24 cellular contexts compared by ENCODE assay signal in genomic region chr2:2645162-2645855, GRCh38.
"Had no signal": no experiment of that assay in that cellular context is flagged by ENCODE, and none has a peak within 500 bp of the region (broad histone marks: within the 10 kb centered on the region; RNA-seq: fewer than 3 reads in every experiment).

No MANE protein-coding gene starts in this region.

- H3K4me3 Mint-ChIP-seq: activated B cell treated with CpG ODN at 0.5 μM for 24 hours; activated CD4-positive, alpha-beta memory T cell treated with anti-CD3 and anti-CD28 coated beads for 36 hours; central memory CD8-positive, alpha-beta T cell; effector memory CD8-positive, alpha-beta T cell; neural crest cell had no signal

- H3K79me2 ChIP-seq: hepatocyte had no signal

- H3K36me3 Mint-ChIP-seq: activated CD4-positive, alpha-beta memory T cell treated with anti-CD3 and anti-CD28 coated beads for 36 hours; activated naive CD4-positive, alpha-beta T cell treated with anti-CD3 and anti-CD28 coated beads, Interleukin-2, amount 10 ng/mL, durations not matched to agents 7 days and 5 days had no signal

- H3K9me3 ChIP-seq: adrenal gland, ascending aorta, colonic mucosa, thyroid gland had no signal

- H3K27me3 Mint-ChIP-seq: activated B cell treated with CpG ODN at 0.5 μM for 24 hours; activated CD4-positive, alpha-beta memory T cell treated with anti-CD3 and anti-CD28 coated beads for 36 hours; central memory CD8-positive, alpha-beta T cell had no signal

- H2AFZ ChIP-seq: hepatocyte had no signal

- H3K27me3 ChIP-seq: adrenal gland, ascending aorta, brain microvascular endothelial cell, colonic mucosa, hepatocyte, thyroid gland had no signal

- DNase-seq: activated B cell treated with CpG ODN at 0.5 μM for 24 hours; activated CD4-positive, alpha-beta memory T cell treated with anti-CD3 and anti-CD28 coated beads for 36 hours; activated CD4-positive, alpha-beta T cell treated with anti-CD3 and anti-CD28 coated beads for 4 hours; activated effector memory CD4-positive, alpha-beta T cell treated with anti-CD3 and anti-CD28 coated beads, Interleukin-2, amount 50 U/mL, for 16 hours; activated naive CD4-positive, alpha-beta T cell treated with anti-CD3 and anti-CD28 coated beads, Interleukin-2, amount 10 ng/mL, durations not matched to agents 7 days and 5 days; brain microvascular endothelial cell; colonic mucosa; dorsolateral prefrontal cortex; effector memory CD8-positive, alpha-beta T cell; glutamatergic neuron; mesendoderm; mucosa of descending colon; retina; spleen; stimulated activated CD4-positive, alpha-beta T cell treated with anti-CD3 and anti-CD28 coated beads, Interleukin-4, amount 100 ng/mL, for 1 hour; T1000; thyroid gland had no signal

- H3K27ac Mint-ChIP-seq: activated B cell treated with CpG ODN at 0.5 μM for 24 hours; activated CD4-positive, alpha-beta memory T cell treated with anti-CD3 and anti-CD28 coated beads for 36 hours; effector memory CD8-positive, alpha-beta T cell; progenitor cell of endocrine pancreas had no signal

- H3K9me3 Mint-ChIP-seq: activated B cell treated with CpG ODN at 0.5 μM for 24 hours; activated CD4-positive, alpha-beta memory T cell treated with anti-CD3 and anti-CD28 coated beads for 36 hours; neural crest cell had no signal

- H3K36me3 ChIP-seq: adrenal gland, ascending aorta, brain microvascular endothelial cell, colonic mucosa, spleen, thyroid gland had no signal

- H3K4me3 ChIP-seq: adrenal gland, ascending aorta, colonic mucosa, dorsolateral prefrontal cortex, hepatocyte, mucosa of descending colon, spleen, thyroid gland had no signal

- H3K4me1 ChIP-seq: adrenal gland, ascending aorta, colonic mucosa, spleen had no signal

- ATAC-seq: effector memory CD8-positive, alpha-beta T cell; esophagus mucosa; mucosa of descending colon had no signal

- H3K27ac ChIP-seq: adrenal gland, ascending aorta, brain microvascular endothelial cell, colonic mucosa, dorsolateral prefrontal cortex, hepatocyte, spleen, thyroid gland had no signal

- H3K4me1 Mint-ChIP-seq: activated B cell treated with CpG ODN at 0.5 μM for 24 hours, neural crest cell had no signal

- H3K4me2 ChIP-seq: hepatocyte had no signal
